ENCODE assay signal across 1 cellular context in genomic region chr2:9430316-9431293, GRCh38.
TF ChIP-seq lines count a peak whose summit lies in the region.

No MANE protein-coding gene starts in this region.

TF ChIP-seq in HCT116, 20 proteins besides CTCF, POLR2A, EP300 and RAD21 (continued from another document):
- no peak for TF ChIP-seq REST (IDR thresholded peaks at IDR 0.05; ENCODE audit: low read depth)
- no peak for TF ChIP-seq TCF7L2 (IDR thresholded peaks at IDR 0.05; ENCODE audit: borderline replicate concordance, extremely low read depth, insufficient read depth, insufficient read length)
- no peak for TF ChIP-seq SIN3A (IDR thresholded peaks at IDR 0.05; ENCODE audit: low read depth)
- TF ChIP-seq POLR2AphosphoS5 (IDR thresholded peaks at IDR 0.05; ENCODE audit: low read depth, low read length) = no peak
